17 cellular contexts compared by ENCODE assay signal in the genomic region with DNA sequence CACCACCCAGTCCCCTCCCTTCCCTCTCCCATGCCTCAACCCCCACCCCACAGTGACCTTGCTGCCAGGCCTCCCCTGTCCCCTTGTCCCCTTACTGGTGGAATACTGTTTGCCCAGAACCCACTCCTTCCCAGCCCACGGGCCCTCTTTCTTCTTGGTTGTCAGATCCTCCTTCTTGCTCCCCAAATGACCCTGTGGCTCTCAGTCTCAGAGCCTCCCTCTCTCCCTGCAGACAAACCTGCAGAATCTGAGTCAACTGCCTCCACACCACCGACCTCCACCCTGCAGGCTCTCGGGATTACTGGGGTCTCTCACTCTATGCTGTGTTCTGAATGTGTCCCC. TPM values are rescaled to one million over a fixed set of nuclear protein-coding genes. Genes with fewer than 3 reads are reported as not detected.
DNase-seq lines count a peak whose midpoint lies in the region; ATAC-seq and TF ChIP-seq lines count a peak whose summit lies in the region.
"Had no signal": no experiment of that assay in that cellular context is flagged by ENCODE, and none has a peak within 500 bp of the region (broad histone marks: within the 10 kb centered on the region; RNA-seq: fewer than 3 reads in every experiment).

No MANE protein-coding gene starts in this region.

- H3K36me3 Mint-ChIP-seq in GM23338 (ENCODE audit: low read depth) (no peaks in the 10 kb centered on the region), endodermal cell (ENCODE audit: low read depth) (no peaks in the 10 kb centered on the region), neural progenitor cell (no peaks in the 10 kb centered on the region)

- H3K4me3 ChIP-seq in GM23338 (no peak overlapping the region), endodermal cell (ENCODE audit: low read length) (no peak overlapping the region), neural progenitor cell (no peak overlapping the region), tibial nerve (no peak overlapping the region)
- H3K4me3 ChIP-seq: MG63 had no signal

- DNase-seq in GM23338 (ENCODE audit: low spot score) (no peak), endodermal cell (no peak), neural progenitor cell (ENCODE audit: low spot score) (no peak), tibial nerve (ENCODE audit: low spot score in 2 of 2) (no peak), epidermal melanocyte (ENCODE audit: insufficient read length, low spot score) (no peak)
- no peak for DNase-seq in activated effector memory CD4-positive, alpha-beta T cell treated with Interleukin-2 at 50 U/mL for 16 hours
- DNase-seq: HFFc6, KG1, MG63, NCI-H1694, NCI-H2029 treated with DMSO at 0.1 percent for 48 hours, NCI-H446 treated with DMSO at 0.1 percent for 48 hours, SHP77 had no signal

- H2AFZ ChIP-seq in GM23338 = peak overlapping the region; percentile 82; the same call in 1 of the 2 replicates
- H2AFZ ChIP-seq in neural progenitor cell (replicated peaks) = no peak overlapping the region

- H3K4me2 ChIP-seq in GM23338 = no peak overlapping the region; the same call in 1 of the 2 replicates
- peak overlapping the region; percentile 27 for H3K4me2 ChIP-seq in neural progenitor cell

- H3K36me3 ChIP-seq in GM23338 (ENCODE audit: insufficient read depth) (no peaks in the 10 kb centered on the region), endodermal cell (ENCODE audit: control insufficient read depth, insufficient read depth, low read length) (no peaks in the 10 kb centered on the region), neural progenitor cell (no peaks in the 10 kb centered on the region), tibial nerve (peaks cover 0 to 25% (median 0%) of the 10 kb centered on the region in 3 donors)
- H3K36me3 ChIP-seq: MG63 had no signal

- no peaks in the 10 kb centered on the region for H3K27me3 ChIP-seq in GM23338 (ENCODE audit: insufficient read depth)
- peaks cover 27% of the 10 kb centered on the region for H3K27me3 ChIP-seq in endodermal cell (ENCODE audit: control insufficient read depth, insufficient read depth, low read length, poor library complexity, severe bottlenecking)
- H3K27me3 ChIP-seq in neural progenitor cell = peaks cover 12% of the 10 kb centered on the region
- no peaks in the 10 kb centered on the region for H3K27me3 ChIP-seq in tibial nerve
- H3K27me3 ChIP-seq: MG63 had no signal

- WGBS in endodermal cell (ENCODE audit: insufficient coverage in 1 of 2, insufficient read length in 1 of 2), 2 experiments = 75 to 90% methylated on average over 1 to 3 of the region's 3 CpGs
- WGBS in tibial nerve, 2 donors = 60 to 64% methylated on average over 3 of the region's 3 CpGs

- no peak overlapping the region for H3K9ac ChIP-seq in endodermal cell (ENCODE audit: extremely low read depth, low read length, poor library complexity, severe bottlenecking)
- H3K9ac ChIP-seq in neural progenitor cell = no peak overlapping the region

- no peaks in the 10 kb centered on the region for H3F3A ChIP-seq in GM23338 (replicated peaks; ENCODE audit: low read depth)
- H3F3A ChIP-seq in neural progenitor cell (ENCODE audit: low read depth) = peaks cover 4% of the 10 kb centered on the region

- ATAC-seq in GM23338 = no peak
- ATAC-seq in GM18867 (IDR thresholded peaks at IDR 0.05; ENCODE audit: unreplicated experiment) = no peak
- ATAC-seq: Panc1 had no signal

- H3K79me2 ChIP-seq in GM23338 (replicated peaks; ENCODE audit: insufficient read depth) (no peaks in the 10 kb centered on the region), neural progenitor cell (ENCODE audit: low read depth) (no peaks in the 10 kb centered on the region)

- H3K27me3 Mint-ChIP-seq in GM23338 (ENCODE audit: insufficient read depth, low read depth, poor library complexity) (peaks cover 13% of the 10 kb centered on the region), endodermal cell (ENCODE audit: insufficient read depth) (peaks cover 24% of the 10 kb centered on the region), neural progenitor cell (ENCODE audit: insufficient read depth, low read depth) (peaks cover 8% of the 10 kb centered on the region)

- H3K4me3 Mint-ChIP-seq in GM23338 = no peak overlapping the region
- H3K4me3 Mint-ChIP-seq in endodermal cell = peak overlapping the region; percentile 23
- H3K4me3 Mint-ChIP-seq in neural progenitor cell = no peak overlapping the region
- H3K4me3 Mint-ChIP-seq: HFFc6 had no signal

- no peak for TF ChIP-seq EP300 in tibial nerve (IDR thresholded peaks at IDR 0.05)

- TF ChIP-seq CTCF in GM23338 (conservative IDR thresholded peaks at IDR 0.05; ENCODE audit: low read depth in 2 of 2) = no peak
- TF ChIP-seq CTCF in endodermal cell (conservative IDR thresholded peaks at IDR 0.05) = no peak
- no peak for TF ChIP-seq CTCF in neural progenitor cell (IDR thresholded peaks at IDR 0.05)
- no peak for TF ChIP-seq CTCF in tibial nerve (IDR thresholded peaks at IDR 0.05)

- H3K9me3 Mint-ChIP-seq in GM23338 (no peaks in the 10 kb centered on the region; the same call in 2 of the 3 replicates), endodermal cell (no peaks in the 10 kb centered on the region), neural progenitor cell (peaks cover 2% of the 10 kb centered on the region)
- H3K9me3 Mint-ChIP-seq: H9, HFFc6 had no signal

- H4K20me1 ChIP-seq in GM23338 (replicated peaks; ENCODE audit: insufficient read depth) (no peaks in the 10 kb centered on the region), neural progenitor cell (ENCODE audit: low read depth) (no peaks in the 10 kb centered on the region)

- no peak overlapping the region for H3K27ac ChIP-seq in GM23338 (ENCODE audit: low read depth)
- no peak overlapping the region for H3K27ac ChIP-seq in endodermal cell (ENCODE audit: low read depth, low read length)
- H3K27ac ChIP-seq in neural progenitor cell = no peak overlapping the region
- peak overlapping the region; percentile 50 to 88 (median 74) for H3K27ac ChIP-seq in tibial nerve
- H3K27ac ChIP-seq: RWPE1 had no signal

- H3K4me1 ChIP-seq in GM23338 (ENCODE audit: insufficient read depth) = peaks cover 31% of the 10 kb centered on the region
- H3K4me1 ChIP-seq in endodermal cell (ENCODE audit: control insufficient read depth, insufficient read depth, low read length) = peaks cover 5% of the 10 kb centered on the region
- H3K4me1 ChIP-seq in neural progenitor cell = peaks cover 18% of the 10 kb centered on the region
- H3K4me1 ChIP-seq in tibial nerve = peaks cover 0 to 70% (median 37%) of the 10 kb centered on the region in 4 donors

- no peaks in the 10 kb centered on the region for H3K9me3 ChIP-seq in endodermal cell (ENCODE audit: control insufficient read depth, low read length)
- no peaks in the 10 kb centered on the region for H3K9me3 ChIP-seq in neural progenitor cell (ENCODE audit: low read depth)
- H3K9me3 ChIP-seq in tibial nerve = no peaks in the 10 kb centered on the region
- H3K9me3 ChIP-seq: MG63 had no signal

- no peaks in the 10 kb centered on the region for H3K9me2 ChIP-seq in GM23338 (ENCODE audit: insufficient read depth)

- H3K27ac Mint-ChIP-seq in GM23338 = no peak overlapping the region
- peak overlapping the region; percentile 71 for H3K27ac Mint-ChIP-seq in endodermal cell
- H3K27ac Mint-ChIP-seq in neural progenitor cell = peak overlapping the region; percentile 22
- H3K27ac Mint-ChIP-seq: HFFc6 had no signal

- H3K4me1 Mint-ChIP-seq in GM23338 (peaks cover 37% of the 10 kb centered on the region), endodermal cell (peaks cover 44% of the 10 kb centered on the region), neural progenitor cell (peaks cover 41% of the 10 kb centered on the region)

- TF ChIP-seq POLR2A in tibial nerve (IDR thresholded peaks at IDR 0.05) = no peak

TF ChIP-seq in GM23338, 12 proteins besides CTCF, POLR2A, EP300 and RAD21 (continues in another document):
- TF ChIP-seq ETS1 (IDR thresholded peaks at IDR 0.05) = no peak

RNA-seq across cellular contexts. Expression of gene HSPA12A, which starts 47.5 kb away (rescaled TPM):
- total RNA-seq in GM23338 (2014; rRNA removed; shearing (Covaris generic)) = 5.2 and 6.3 TPM in 2 replicates
- polyA plus RNA-seq in GM23338 (2016; fragmentation: Nextera tagmentation; extraction: Ambion mirVana) = 4.4 and 5.6 TPM in 2 replicates
- total RNA-seq in endodermal cell (10 to 100 TPM; 13.9 to 15.4 TPM), neural progenitor cell (ENCODE audit: low replicate concordance) (5.3 and 5.6 TPM in 2 replicates), tibial nerve (100 to 1,000 TPM; 125 to 187 (median 147) TPM)
- 5.3 TPM for polyA plus RNA-seq in endodermal cell (2013, experiment 1 of 2)
- 4.5 TPM for polyA plus RNA-seq in endodermal cell (2013, experiment 2 of 2)

Comparison
In these comparisons a context has a peak if more than half of its experiments do, and no peak if none do; other contexts are left out.
1. H3K27ac ChIP-seq: peak in tibial nerve (4 of 4); none in GM23338 (single experiment), endodermal cell (single experiment) and neural progenitor cell (single experiment).
2. RNA of gene HSPA12A, which starts 47.5 kb away (total RNA-seq): 125 to 187 TPM in tibial nerve; 13.9 to 15.4 TPM in endodermal cell, 5.2 to 6.3 TPM in GM23338 and 5.3 to 5.6 TPM in neural progenitor cell; every median in the first group is over 4 times any median in the second.